20 cellular contexts compared by ENCODE assay signal in the genomic region with DNA sequence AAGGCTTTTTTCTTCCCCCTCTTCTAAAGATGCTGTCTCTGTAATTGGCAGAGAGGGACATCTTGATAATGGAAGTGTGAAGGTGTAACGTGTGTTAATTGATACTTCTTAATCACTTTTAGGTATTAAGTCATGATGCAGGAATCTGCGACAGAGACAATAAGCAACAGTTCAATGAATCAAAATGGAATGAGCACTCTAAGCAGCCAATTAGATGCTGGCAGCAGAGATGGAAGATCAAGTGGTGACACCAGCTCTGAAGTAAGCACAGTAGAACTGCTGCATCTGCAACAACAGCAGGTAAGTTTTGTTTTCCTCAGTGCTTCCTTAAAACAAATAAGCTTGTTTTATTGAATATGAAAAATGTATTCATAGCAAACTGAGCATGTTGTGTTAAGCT.
"Had no signal": no experiment of that assay in that cellular context is flagged by ENCODE, and none has a peak within 500 bp of the region (broad histone marks: within the 10 kb centered on the region; RNA-seq: fewer than 3 reads in every experiment).

No MANE protein-coding gene starts in this region.

- DNase-seq: activated CD4-positive, alpha-beta memory T cell treated with anti-CD3 and anti-CD28 coated beads, Interleukin-2, amount 10 ng/mL, durations not matched to agents 7 days and 5 days; activated CD4-positive, alpha-beta T cell treated with anti-CD3 and anti-CD28 coated beads for 36 hours; activated CD4-positive, alpha-beta T cell treated with anti-CD3 and anti-CD28 coated beads, Interleukin-2, amount 50 U/mL, for 1 hour; activated CD8-positive, alpha-beta memory T cell treated with anti-CD3 and anti-CD28 coated beads, Interleukin-2, amount 50 U/mL, for 4 hours; activated gamma-delta T cell treated with Interleukin-2 at 50 U/mL for 16 hours; activated naive CD4-positive, alpha-beta T cell treated with anti-CD3 and anti-CD28 coated beads, Interleukin-2, amount 50 U/mL, for 16 hours; activated naive CD8-positive, alpha-beta T cell treated with anti-CD3 and anti-CD28 coated beads, Interleukin-2, amount 10 ng/mL, durations not matched to agents 7 days and 5 days; activated T-cell treated with anti-CD3 and anti-CD28 coated beads, Interleukin-2, amount 50 U/mL, for 72 hours; adrenal gland; anterior cingulate cortex; colonic mucosa; NCI-H1092; NCI-H1930; NCI-H2107; SIG-M5; SK-N-SH; T-helper 1 cell; WERI-Rb-1 had no signal

- H3K36me3 ChIP-seq: adrenal gland, breast epithelium, colonic mucosa had no signal

- H3K9ac ChIP-seq: KMS-11, SK-N-SH had no signal

- H3K4me3 ChIP-seq: adrenal gland, breast epithelium, colonic mucosa had no signal

- H3K4me1 ChIP-seq: adrenal gland, breast epithelium, colonic mucosa had no signal

- H3K27me3 ChIP-seq: adrenal gland, breast epithelium, colonic mucosa had no signal

- H3K9me3 ChIP-seq: adrenal gland, breast epithelium, colonic mucosa, SK-N-SH had no signal
